8 cellular contexts compared by ENCODE assay signal in genomic region chr12:6536894-6537579, GRCh38. TPM values are rescaled to one million over a fixed set of nuclear protein-coding genes. Genes with fewer than 3 reads are reported as not detected.
A peak's percentile ranks its signal among the peaks of the same experiment; 100 is the strongest.
DNase-seq lines count a peak whose midpoint lies in the region; ATAC-seq and TF ChIP-seq lines count a peak whose summit lies in the region.

No MANE protein-coding gene starts in this region.

- ATAC-seq in right cardiac atrium (no peak), HG02763 (IDR thresholded peaks at IDR 0.05; ENCODE audit: unreplicated experiment) (no peak)

- no peak for TF ChIP-seq CTCF in stomach (IDR thresholded peaks at IDR 0.05)

- peaks cover 61% of the 10 kb centered on the region for H3K36me3 Mint-ChIP-seq in activated CD4-positive, alpha-beta T cell treated with anti-CD3 and anti-CD28 coated beads, Interleukin-2, amount 10 ng/mL, durations not matched to agents 24 days and 14 days (ENCODE audit: low read depth)
- peaks cover 81% of the 10 kb centered on the region for H3K36me3 Mint-ChIP-seq in activated CD4-positive, alpha-beta memory T cell treated with anti-CD3 and anti-CD28 coated beads, Interleukin-2, amount 10 ng/mL, durations not matched to agents 7 days and 5 days (ENCODE audit: low read depth)

- peaks cover 57% of the 10 kb centered on the region for H3K4me1 Mint-ChIP-seq in activated CD4-positive, alpha-beta T cell treated with anti-CD3 and anti-CD28 coated beads, Interleukin-2, amount 10 ng/mL, durations not matched to agents 24 days and 14 days
- H3K4me1 Mint-ChIP-seq in activated CD4-positive, alpha-beta memory T cell treated with anti-CD3 and anti-CD28 coated beads, Interleukin-2, amount 10 ng/mL, durations not matched to agents 7 days and 5 days = peaks cover 73% of the 10 kb centered on the region

- CTCF ChIA-PET in activated CD4-positive, alpha-beta memory T cell treated with anti-CD3 and anti-CD28 coated beads, Interleukin-2, amount 10 ng/mL, durations not matched to agents 7 days and 5 days (lab: Charles Lee) = interaction anchor here (0.6 to 5.9 kb wide), 30 partner anchors 9 to 423 kb away, joined by 3 to 115 read pairs (median 4); partner anchors contain the start of genes COPS7A, IFFO1, MRPL51 and TAPBPL

- POLR2A ChIA-PET in activated CD4-positive, alpha-beta memory T cell treated with anti-CD3 and anti-CD28 coated beads, Interleukin-2, amount 10 ng/mL, durations not matched to agents 7 days and 5 days (lab: Charles Lee) = interaction anchor here (0.7 to 7.9 kb wide), 23 partner anchors 10 to 315 kb away, joined by 3 to 201 read pairs (median 8); partner anchors contain the start of genes CD27, CDCA3, COPS7A and IFFO1

- peaks cover 30 to 45% (median 34%) of the 10 kb centered on the region in 4 donors for H3K36me3 ChIP-seq in stomach

- peak; percentile 68 for DNase-seq in activated CD4-positive, alpha-beta T cell treated with anti-CD3 and anti-CD28 coated beads, Interleukin-2, amount 10 ng/mL, durations not matched to agents 24 days and 14 days
- DNase-seq in activated CD4-positive, alpha-beta T cell treated with anti-CD3 and anti-CD28 coated beads for 4 hours = no peak
- peak; percentile 33 for DNase-seq in activated CD4-positive, alpha-beta memory T cell treated with anti-CD3 and anti-CD28 coated beads, Interleukin-2, amount 10 ng/mL, durations not matched to agents 7 days and 5 days
- DNase-seq in right cardiac atrium (no peak), stomach (no peak), NCI-H774 (lab: John Stamatoyannopoulos, UW) (no peak)
- no peak for DNase-seq in effector CD8-positive, alpha-beta T cell (lab: John Stamatoyannopoulos, UW)

- H3K9me3 ChIP-seq in right cardiac atrium (ENCODE audit: control insufficient read depth, low read length) (no peaks in the 10 kb centered on the region), stomach (no peaks in the 10 kb centered on the region)

- WGBS in right cardiac atrium = 58% methylated on average over 19 of the region's 19 CpGs
- WGBS in stomach, 5 donors = 64 to 77% (median 72%) methylated on average over 13 to 19 of the region's 19 CpGs

- H3K27me3 Mint-ChIP-seq in activated CD4-positive, alpha-beta T cell treated with anti-CD3 and anti-CD28 coated beads, Interleukin-2, amount 10 ng/mL, durations not matched to agents 24 days and 14 days = no peaks in the 10 kb centered on the region
- no peaks in the 10 kb centered on the region for H3K27me3 Mint-ChIP-seq in activated CD4-positive, alpha-beta memory T cell treated with anti-CD3 and anti-CD28 coated beads, Interleukin-2, amount 10 ng/mL, durations not matched to agents 7 days and 5 days

- intact Hi-C loops in activated CD4-positive, alpha-beta T cell treated with anti-CD3 and anti-CD28 coated beads, Interleukin-2, amount 10 ng/mL, durations not matched to agents 24 days and 14 days (cut with micrococcal nuclease) = no loop called here
- intact Hi-C loops in right cardiac atrium (cut with DNase I) = loop anchor here in 3 of 4 donors (5.0 kb wide), 2 partner anchors 115 to 210 kb away; no protein-coding TSS in a partner anchor
- intact Hi-C loops in stomach (cut with DNase I; ENCODE audit: low total_unique reads) = loop anchor here (10.0 kb wide), 1 partner anchor 112 kb away; no protein-coding TSS in a partner anchor

- H3K27ac ChIP-seq in right cardiac atrium (ENCODE audit: low read length) (peak overlapping the region; percentile 61), stomach (peak overlapping the region in 4 of 5 donors; percentile 95 to 100 (median 96))

- H3K4me3 Mint-ChIP-seq in activated CD4-positive, alpha-beta T cell treated with anti-CD3 and anti-CD28 coated beads, Interleukin-2, amount 10 ng/mL, durations not matched to agents 24 days and 14 days = peak overlapping the region; percentile 92
- H3K4me3 Mint-ChIP-seq in activated CD4-positive, alpha-beta memory T cell treated with anti-CD3 and anti-CD28 coated beads, Interleukin-2, amount 10 ng/mL, durations not matched to agents 7 days and 5 days = peak overlapping the region; percentile 96

- H3K27me3 ChIP-seq in right cardiac atrium (ENCODE audit: control insufficient read depth, insufficient read depth) = no peaks in the 10 kb centered on the region
- H3K27me3 ChIP-seq in stomach = no peaks in the 10 kb centered on the region

- H3K4me3 ChIP-seq in right cardiac atrium (ENCODE audit: low read length) (no peak overlapping the region), stomach (peak overlapping the region in 2 of 4 donors; percentile 80 to 97)

- peak overlapping the region; percentile 94 for H3K27ac Mint-ChIP-seq in activated CD4-positive, alpha-beta T cell treated with anti-CD3 and anti-CD28 coated beads, Interleukin-2, amount 10 ng/mL, durations not matched to agents 24 days and 14 days
- peak overlapping the region; percentile 97 for H3K27ac Mint-ChIP-seq in activated CD4-positive, alpha-beta memory T cell treated with anti-CD3 and anti-CD28 coated beads, Interleukin-2, amount 10 ng/mL, durations not matched to agents 7 days and 5 days

- no peak for TF ChIP-seq EP300 in stomach (IDR thresholded peaks at IDR 0.05)

- H3K4me1 ChIP-seq in right cardiac atrium (ENCODE audit: control insufficient read depth, insufficient read depth, low read length) = peaks cover 10% of the 10 kb centered on the region
- peaks cover 63 to 87% (median 72%) of the 10 kb centered on the region in 4 donors for H3K4me1 ChIP-seq in stomach

- no peaks in the 10 kb centered on the region for H3K9me3 Mint-ChIP-seq in activated CD4-positive, alpha-beta T cell treated with anti-CD3 and anti-CD28 coated beads, Interleukin-2, amount 10 ng/mL, durations not matched to agents 24 days and 14 days
- H3K9me3 Mint-ChIP-seq in activated CD4-positive, alpha-beta memory T cell treated with anti-CD3 and anti-CD28 coated beads, Interleukin-2, amount 10 ng/mL, durations not matched to agents 7 days and 5 days = no peaks in the 10 kb centered on the region

- no peak for TF ChIP-seq POLR2A in stomach (IDR thresholded peaks at IDR 0.05)

RNA-seq across cellular contexts. Expression of gene GAPDH, which starts 2.7 kb away (rescaled TPM):
- total RNA-seq in activated CD4-positive, alpha-beta T cell treated with anti-CD3 and anti-CD28 coated beads, Interleukin-2, amount 10 ng/mL, durations not matched to agents 24 days and 14 days = 4,585 and 4,599 TPM in 2 replicates
- 1,000 to 10,000 TPM; 5,691 to 5,753 TPM for total RNA-seq in activated CD4-positive, alpha-beta memory T cell treated with anti-CD3 and anti-CD28 coated beads, Interleukin-2, amount 10 ng/mL, durations not matched to agents 7 days and 5 days
- total RNA-seq in right cardiac atrium (1,000 to 10,000 TPM; 3,735 to 4,618 (median 3,904) TPM), stomach (1,000 to 10,000 TPM in 4 of 5 donors, 100 to 1,000 TPM in 1; 579 to 1,258 (median 1,242) TPM)
- polyA plus RNA-seq in right cardiac atrium (4,983 TPM), stomach (1,000 to 10,000 TPM; 1,352 to 2,765 (median 1,815) TPM)

RNA-seq across cellular contexts. Expression of gene IFFO1, which starts 18.8 kb away (rescaled TPM):
- 16.0 and 16.9 TPM in 2 replicates for total RNA-seq in activated CD4-positive, alpha-beta T cell treated with anti-CD3 and anti-CD28 coated beads, Interleukin-2, amount 10 ng/mL, durations not matched to agents 24 days and 14 days
- 10 to 100 TPM; 23.1 to 23.6 TPM for total RNA-seq in activated CD4-positive, alpha-beta memory T cell treated with anti-CD3 and anti-CD28 coated beads, Interleukin-2, amount 10 ng/mL, durations not matched to agents 7 days and 5 days
- total RNA-seq in right cardiac atrium (10 to 100 TPM; 15.1 to 23.6 (median 19.1) TPM), stomach (10 to 100 TPM in 1 of 5 donors, 1 to 10 TPM in 4; 1.4 to 14.0 (median 3.2) TPM)
- polyA plus RNA-seq in right cardiac atrium (15.7 TPM), stomach (1 to 10 TPM; 2.7 to 9.1 (median 3.4) TPM)

RNA-seq across cellular contexts. Expression of gene NOP2, which starts 31.1 kb away (rescaled TPM):
- 192 and 193 TPM in 2 replicates for total RNA-seq in activated CD4-positive, alpha-beta T cell treated with anti-CD3 and anti-CD28 coated beads, Interleukin-2, amount 10 ng/mL, durations not matched to agents 24 days and 14 days
- 10 to 100 TPM; 46.5 to 50.9 TPM for total RNA-seq in activated CD4-positive, alpha-beta memory T cell treated with anti-CD3 and anti-CD28 coated beads, Interleukin-2, amount 10 ng/mL, durations not matched to agents 7 days and 5 days
- total RNA-seq in right cardiac atrium (10 to 100 TPM; 15.1 to 27.5 (median 16.5) TPM), stomach (100 to 1,000 TPM in 1 of 5 donors, 10 to 100 TPM in 4; 16.3 to 231 (median 30.0) TPM)
- polyA plus RNA-seq in right cardiac atrium (9.6 TPM), stomach (10 to 100 TPM; 19.5 to 27.4 (median 19.7) TPM)

RNA-seq across cellular contexts. Expression of gene NCAPD2, which starts 43.1 kb away (rescaled TPM):
- total RNA-seq in activated CD4-positive, alpha-beta T cell treated with anti-CD3 and anti-CD28 coated beads, Interleukin-2, amount 10 ng/mL, durations not matched to agents 24 days and 14 days = 104 and 106 TPM in 2 replicates
- total RNA-seq in activated CD4-positive, alpha-beta memory T cell treated with anti-CD3 and anti-CD28 coated beads, Interleukin-2, amount 10 ng/mL, durations not matched to agents 7 days and 5 days = 100 to 1,000 TPM; 153 to 156 TPM
- 10 to 100 TPM; 13.5 to 16.8 (median 14.6) TPM for total RNA-seq in right cardiac atrium
- 5.7 TPM for polyA plus RNA-seq in right cardiac atrium
- 100 to 1,000 TPM in 1 of 5 donors, 10 to 100 TPM in 4; 15.4 to 105 (median 17.9) TPM for total RNA-seq in stomach
- polyA plus RNA-seq in stomach = 10 to 100 TPM in 1 of 3 donors, 1 to 10 TPM in 2; 8.3 to 18.3 (median 9.7) TPM

RNA-seq across cellular contexts. Expression of gene MRPL51, which starts 44.0 kb away (rescaled TPM):
- 277 and 280 TPM in 2 replicates for total RNA-seq in activated CD4-positive, alpha-beta T cell treated with anti-CD3 and anti-CD28 coated beads, Interleukin-2, amount 10 ng/mL, durations not matched to agents 24 days and 14 days
- 100 to 1,000 TPM; 204 to 208 TPM for total RNA-seq in activated CD4-positive, alpha-beta memory T cell treated with anti-CD3 and anti-CD28 coated beads, Interleukin-2, amount 10 ng/mL, durations not matched to agents 7 days and 5 days
- total RNA-seq in right cardiac atrium (100 to 1,000 TPM; 192 to 233 (median 213) TPM), stomach (100 to 1,000 TPM in 1 of 5 donors, 10 to 100 TPM in 4; 26.8 to 146 (median 50.7) TPM)
- polyA plus RNA-seq in right cardiac atrium (180 TPM), stomach (100 to 1,000 TPM; 108 to 143 (median 128) TPM)

Comparison
In these comparisons a context has a peak if more than half of its experiments do, and no peak if none do; other contexts are left out.
1. DNase-seq: peak in activated CD4-positive, alpha-beta T cell treated with anti-CD3 and anti-CD28 coated beads, Interleukin-2, amount 10 ng/mL, durations not matched to agents 24 days and 14 days (single experiment) and activated CD4-positive, alpha-beta memory T cell treated with anti-CD3 and anti-CD28 coated beads, Interleukin-2, amount 10 ng/mL, durations not matched to agents 7 days and 5 days (single experiment); none in activated CD4-positive, alpha-beta T cell treated with anti-CD3 and anti-CD28 coated beads for 4 hours (0 of 2), right cardiac atrium (0 of 3), stomach (single experiment), NCI-H774 (single experiment) and effector CD8-positive, alpha-beta T cell (single experiment).